In genomic region chr6:73823046-73823735, GRCh38 we compare ENCODE assay signal across 21 cellular contexts.
A peak's percentile ranks its signal among the peaks of the same experiment; 100 is the strongest.
DNase-seq lines count a peak whose midpoint lies in the region; ATAC-seq and TF ChIP-seq lines count a peak whose summit lies in the region.
"Had no signal": no experiment of that assay in that cellular context is flagged by ENCODE, and none has a peak within 500 bp of the region (broad histone marks: within the 10 kb centered on the region; RNA-seq: fewer than 3 reads in every experiment).

No MANE protein-coding gene starts in this region.

- DNase-seq in DMS 273 (lab: John Stamatoyannopoulos, UW; ENCODE audit: unreplicated experiment) (peak; percentile 54), NCI-H1092 treated with DMSO at 0.1 percent for 48 hours (lab: John Stamatoyannopoulos, UW) (peak; percentile 95), NCI-H774 (lab: John Stamatoyannopoulos, UW) (peak; percentile 89), lower lobe of right lung (no peak), suprapubic skin (ENCODE audit: low spot score in 2 of 2) (no peak), MCF 10A (ENCODE audit: unreplicated experiment) (no peak)
- no peak for DNase-seq in CD4-positive, alpha-beta T cell
- DNase-seq: activated CD4-positive, alpha-beta T cell treated with anti-CD3 and anti-CD28 coated beads for 1 hour; activated CD8-positive, alpha-beta memory T cell treated with anti-CD3 and anti-CD28 coated beads for 24 hours; activated T-cell treated with anti-CD3 and anti-CD28 coated beads, Interleukin-2, amount 50 U/mL, for 48 hours; CD4-positive, CD25-positive, alpha-beta regulatory T cell; naive B cell; NCI-H748 treated with DMSO at 0.1 percent for 48 hours; pancreas; PC-9; stimulated activated CD4-positive, alpha-beta T cell treated with anti-CD3 and anti-CD28 coated beads, Interleukin-2, amount 100 ng/mL, for 24 hours; T-helper 9 cell had no signal

- H3K4me1 Mint-ChIP-seq in MCF 10A (ENCODE audit: insufficient read depth, unreplicated experiment) = no peaks in the 10 kb centered on the region
- no peaks in the 10 kb centered on the region for H3K4me1 Mint-ChIP-seq in CD4-positive, alpha-beta T cell (ENCODE audit: low read depth)
- H3K4me1 Mint-ChIP-seq: CD4-positive, CD25-positive, alpha-beta regulatory T cell had no signal

- no peaks in the 10 kb centered on the region for H3K27me3 Mint-ChIP-seq in MCF 10A (ENCODE audit: insufficient read depth, unreplicated experiment)
- H3K27me3 Mint-ChIP-seq in CD4-positive, alpha-beta T cell = no peaks in the 10 kb centered on the region
- H3K27me3 Mint-ChIP-seq: activated naive CD8-positive, alpha-beta T cell; CD4-positive, CD25-positive, alpha-beta regulatory T cell; naive B cell; stimulated activated naive CD8-positive, alpha-beta T cell treated with anti-CD3 and anti-CD28 coated beads, Interleukin-15, Interleukin-2, amounts not matched to agents 100 ng/mL and 50 ng/mL, for 24 hours had no signal

- no peaks in the 10 kb centered on the region for H3K4me1 ChIP-seq in lower lobe of right lung
- H3K4me1 ChIP-seq in suprapubic skin = no peaks in the 10 kb centered on the region
- H3K4me1 ChIP-seq: pancreas had no signal

- no peak for TF ChIP-seq POLR2A in suprapubic skin (IDR thresholded peaks at IDR 0.05)

- no peaks in the 10 kb centered on the region for H3K9me3 Mint-ChIP-seq in MCF 10A (ENCODE audit: unreplicated experiment)
- H3K9me3 Mint-ChIP-seq in CD4-positive, alpha-beta T cell = no peaks in the 10 kb centered on the region
- H3K9me3 Mint-ChIP-seq: stimulated activated naive CD8-positive, alpha-beta T cell treated with anti-CD3 and anti-CD28 coated beads, Interleukin-15, Interleukin-2, amounts not matched to agents 100 ng/mL and 50 ng/mL, for 24 hours had no signal

- H3K36me3 ChIP-seq in lower lobe of right lung (no peaks in the 10 kb centered on the region), suprapubic skin (peaks cover 22% of the 10 kb centered on the region)
- H3K36me3 ChIP-seq: pancreas had no signal

- no peak overlapping the region for H3K4me3 Mint-ChIP-seq in MCF 10A (ENCODE audit: unreplicated experiment)
- no peak overlapping the region for H3K4me3 Mint-ChIP-seq in CD4-positive, alpha-beta T cell
- H3K4me3 Mint-ChIP-seq: activated naive CD8-positive, alpha-beta T cell; CD4-positive, CD25-positive, alpha-beta regulatory T cell; naive B cell; stimulated activated naive CD8-positive, alpha-beta T cell treated with anti-CD3 and anti-CD28 coated beads, Interleukin-15, Interleukin-2, amounts not matched to agents 100 ng/mL and 50 ng/mL, for 24 hours had no signal

- H3K27me3 ChIP-seq in lower lobe of right lung (ENCODE audit: low read depth) = no peaks in the 10 kb centered on the region
- H3K27me3 ChIP-seq in suprapubic skin = no peaks in the 10 kb centered on the region
- no peaks in the 10 kb centered on the region for H3K27me3 ChIP-seq in CD4-positive, alpha-beta T cell (ENCODE audit: control insufficient read depth, insufficient read depth, low read length)
- H3K27me3 ChIP-seq: pancreas had no signal

- H3K36me3 Mint-ChIP-seq in MCF 10A (ENCODE audit: insufficient read depth, unreplicated experiment) = peaks cover 61% of the 10 kb centered on the region
- H3K36me3 Mint-ChIP-seq in CD4-positive, alpha-beta T cell (ENCODE audit: low read depth) = no peaks in the 10 kb centered on the region
- H3K36me3 Mint-ChIP-seq: CD4-positive, CD25-positive, alpha-beta regulatory T cell; naive B cell had no signal

- no peaks in the 10 kb centered on the region for H3K9me3 ChIP-seq in lower lobe of right lung
- H3K9me3 ChIP-seq in suprapubic skin = no peaks in the 10 kb centered on the region
- H3K9me3 ChIP-seq in CD4-positive, alpha-beta T cell (ENCODE audit: control insufficient read depth, low read length) = no peaks in the 10 kb centered on the region
- H3K9me3 ChIP-seq: pancreas had no signal

- CTCF ChIA-PET in MCF 10A (lab: Yijun Ruan, JAX) = interaction anchor here (1.0 to 1.1 kb wide), 2 partner anchors 34 to 1387 kb away, joined by 3 to 4 read pairs; no protein-coding TSS in a partner anchor
- CTCF ChIA-PET in CD4-positive, alpha-beta T cell (lab: Charles Lee) = no interaction called here

- POLR2A ChIA-PET in MCF 10A (lab: Yijun Ruan, JAX) = no interaction called here
- POLR2A ChIA-PET in CD4-positive, alpha-beta T cell (lab: Charles Lee) = no interaction called here

- H3K27ac ChIP-seq in lower lobe of right lung (no peak overlapping the region), suprapubic skin (no peak overlapping the region)
- no peak overlapping the region for H3K27ac ChIP-seq in CD4-positive, alpha-beta T cell (ENCODE audit: low read depth, low read length)
- H3K27ac ChIP-seq: pancreas, PC-9 had no signal

- no peak for TF ChIP-seq CTCF in lower lobe of right lung (IDR thresholded peaks at IDR 0.05)
- TF ChIP-seq CTCF in suprapubic skin (IDR thresholded peaks at IDR 0.05) = no peak
- TF ChIP-seq CTCF in MCF 10A (IDR thresholded peaks at IDR 0.05; ENCODE audit: unreplicated experiment) = no peak
- TF ChIP-seq CTCF in CD4-positive, alpha-beta T cell (IDR thresholded peaks at IDR 0.05) = no peak

- no peak for TF ChIP-seq EP300 in suprapubic skin (IDR thresholded peaks at IDR 0.05)

- 58% methylated on average over 6 of the region's 6 CpGs for WGBS in suprapubic skin

- ATAC-seq in lower lobe of right lung (peak; percentile 55 to 61), GM21390 (IDR thresholded peaks at IDR 0.05; ENCODE audit: unreplicated experiment) (no peak)
- no peak for ATAC-seq in CD4-positive, alpha-beta T cell (ENCODE audit: poor library complexity)
- ATAC-seq: HCT116 had no signal

- no peak overlapping the region for H3K27ac Mint-ChIP-seq in MCF 10A (ENCODE audit: low read depth, unreplicated experiment)
- H3K27ac Mint-ChIP-seq in CD4-positive, alpha-beta T cell = no peak overlapping the region
- H3K27ac Mint-ChIP-seq: activated naive CD8-positive, alpha-beta T cell; CD4-positive, CD25-positive, alpha-beta regulatory T cell; stimulated activated naive CD8-positive, alpha-beta T cell treated with anti-CD3 and anti-CD28 coated beads, Interleukin-15, Interleukin-2, amounts not matched to agents 100 ng/mL and 50 ng/mL, for 24 hours had no signal

- intact Hi-C loops in lower lobe of right lung (cut with DNase I) = no loop called here
- intact Hi-C loops in MCF 10A (cut with micrococcal nuclease) = no loop called here
- intact Hi-C loops in CD4-positive, alpha-beta T cell (cut with DNase I, micrococcal nuclease) = no loop called here

- no TSS peak for BruUV-seq in MCF 10A (replicated peaks; lab: Mats Ljungman, UMichigan)

- no peak overlapping the region for H3K4me3 ChIP-seq in lower lobe of right lung
- H3K4me3 ChIP-seq in suprapubic skin = no peak overlapping the region
- H3K4me3 ChIP-seq: pancreas, PC-9 had no signal

Comparison
In these comparisons a context has a peak if more than half of its experiments do, and no peak if none do; other contexts are left out.
1. DNase-seq: peak in DMS 273 (single experiment), NCI-H1092 treated with DMSO at 0.1 percent for 48 hours (single experiment) and NCI-H774 (single experiment); none in lower lobe of right lung (single experiment), suprapubic skin (0 of 2), MCF 10A (single experiment) and CD4-positive, alpha-beta T cell (0 of 10).
2. ATAC-seq: peak in lower lobe of right lung (2 of 2); none in GM21390 (single experiment) and CD4-positive, alpha-beta T cell (single experiment).